ENCODE assay signal across 1 cellular context in the genomic region with DNA sequence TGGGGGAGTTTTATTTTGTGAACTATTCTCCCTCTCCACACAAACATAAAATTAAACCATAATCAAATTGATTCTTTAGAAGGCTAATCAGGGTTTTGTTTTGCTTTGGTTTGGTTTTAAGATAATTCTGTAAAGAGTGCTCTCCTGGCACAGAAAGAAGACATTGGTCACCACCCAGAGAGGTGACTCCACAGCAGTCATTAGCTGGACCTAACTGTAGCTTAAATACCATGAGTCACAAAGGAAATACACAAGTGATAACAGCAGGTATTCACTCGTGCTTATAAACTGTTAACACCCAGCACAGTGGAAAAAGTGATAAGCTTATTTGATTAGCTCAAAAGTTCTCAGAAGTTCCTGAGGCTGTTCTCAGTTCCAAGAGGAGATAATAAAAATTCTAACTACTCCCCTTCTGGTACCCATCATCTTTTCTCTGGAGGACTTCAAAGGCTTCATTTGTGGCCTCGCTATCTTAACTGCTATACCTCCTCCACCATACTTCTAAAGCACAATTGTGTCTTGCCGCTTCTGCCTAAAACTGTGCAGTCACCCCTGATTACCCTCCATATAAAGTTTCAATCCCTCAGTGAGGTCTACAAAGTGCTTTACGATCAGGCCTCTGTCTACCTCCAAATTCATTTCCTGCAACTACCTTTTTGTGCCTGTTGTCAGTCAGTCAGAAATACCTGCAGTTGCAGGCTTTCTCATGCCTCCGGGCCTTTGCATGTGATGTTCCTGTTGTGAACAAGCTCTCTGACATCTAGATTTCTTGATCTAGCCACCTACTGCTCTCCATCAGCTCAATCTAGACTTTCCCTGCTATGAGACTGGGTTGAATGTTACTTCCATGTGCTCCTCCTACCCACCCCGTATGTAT.
A peak's percentile ranks its signal among the peaks of the same experiment; 100 is the strongest.
TF ChIP-seq lines count a peak whose summit lies in the region.

No MANE protein-coding gene starts in this region.

TF ChIP-seq in K562, 482 proteins besides CTCF, POLR2A, EP300 and RAD21 (continued from another document):
- TF ChIP-seq TAF1 (IDR thresholded peaks at IDR 0.05; ENCODE audit: control insufficient read depth, extremely low read depth, insufficient read depth, low read length, severe bottlenecking), result no peak
- TF ChIP-seq NFIC (IDR thresholded peaks at IDR 0.05), result peak; percentile 54
- TF ChIP-seq, protein P1, sequence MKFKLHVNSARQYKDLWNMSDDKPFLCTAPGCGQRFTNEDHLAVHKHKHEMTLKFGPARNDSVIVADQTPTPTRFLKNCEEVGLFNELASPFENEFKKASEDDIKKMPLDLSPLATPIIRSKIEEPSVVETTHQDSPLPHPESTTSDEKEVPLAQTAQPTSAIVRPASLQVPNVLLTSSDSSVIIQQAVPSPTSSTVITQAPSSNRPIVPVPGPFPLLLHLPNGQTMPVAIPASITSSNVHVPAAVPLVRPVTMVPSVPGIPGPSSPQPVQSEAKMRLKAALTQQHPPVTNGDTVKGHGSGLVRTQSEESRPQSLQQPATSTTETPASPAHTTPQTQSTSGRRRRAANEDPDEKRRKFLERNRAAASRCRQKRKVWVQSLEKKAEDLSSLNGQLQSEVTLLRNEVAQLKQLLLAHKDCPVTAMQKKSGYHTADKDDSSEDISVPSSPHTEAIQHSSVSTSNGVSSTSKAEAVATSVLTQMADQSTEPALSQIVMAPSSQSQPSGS (CRISPR knock-in tag; IDR thresholded peaks at IDR 0.05), result no peak
- no peak for TF ChIP-seq KDM2B (CRISPR knock-in tag; IDR thresholded peaks at IDR 0.05)
- TF ChIP-seq, protein P2, sequence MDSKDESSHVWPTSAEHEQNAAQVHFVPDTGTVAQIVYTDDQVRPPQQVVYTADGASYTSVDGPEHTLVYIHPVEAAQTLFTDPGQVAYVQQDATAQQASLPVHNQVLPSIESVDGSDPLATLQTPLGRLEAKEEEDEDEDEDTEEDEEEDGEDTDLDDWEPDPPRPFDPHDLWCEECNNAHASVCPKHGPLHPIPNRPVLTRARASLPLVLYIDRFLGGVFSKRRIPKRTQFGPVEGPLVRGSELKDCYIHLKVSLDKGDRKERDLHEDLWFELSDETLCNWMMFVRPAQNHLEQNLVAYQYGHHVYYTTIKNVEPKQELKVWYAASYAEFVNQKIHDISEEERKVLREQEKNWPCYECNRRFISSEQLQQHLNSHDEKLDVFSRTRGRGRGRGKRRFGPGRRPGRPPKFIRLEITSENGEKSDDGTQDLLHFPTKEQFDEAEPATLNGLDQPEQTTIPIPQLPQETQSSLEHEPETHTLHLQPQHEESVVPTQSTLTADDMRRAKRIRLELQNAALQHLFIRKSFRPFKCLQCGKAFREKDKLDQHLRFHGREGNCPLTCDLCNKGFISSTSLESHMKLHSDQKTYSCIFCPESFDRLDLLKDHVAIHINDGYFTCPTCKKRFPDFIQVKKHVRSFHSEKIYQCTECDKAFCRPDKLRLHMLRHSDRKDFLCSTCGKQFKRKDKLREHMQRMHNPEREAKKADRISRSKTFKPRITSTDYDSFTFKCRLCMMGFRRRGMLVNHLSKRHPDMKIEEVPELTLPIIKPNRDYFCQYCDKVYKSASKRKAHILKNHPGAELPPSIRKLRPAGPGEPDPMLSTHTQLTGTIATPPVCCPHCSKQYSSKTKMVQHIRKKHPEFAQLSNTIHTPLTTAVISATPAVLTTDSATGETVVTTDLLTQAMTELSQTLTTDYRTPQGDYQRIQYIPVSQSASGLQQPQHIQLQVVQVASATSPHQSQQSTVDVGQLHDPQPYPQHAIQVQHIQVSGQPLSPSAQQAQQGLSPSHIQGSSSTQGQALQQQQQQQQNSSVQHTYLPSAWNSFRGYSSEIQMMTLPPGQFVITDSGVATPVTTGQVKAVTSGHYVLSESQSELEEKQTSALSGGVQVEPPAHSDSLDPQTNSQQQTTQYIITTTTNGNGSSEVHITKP (IDR thresholded peaks at IDR 0.05; ENCODE audit: partially characterized antibody), result peak; percentile 70
- no peak for TF ChIP-seq ELK3 (CRISPR knock-in tag; IDR thresholded peaks at IDR 0.05)
- TF ChIP-seq MECOM (CRISPR knock-in tag; IDR thresholded peaks at IDR 0.05), result peak; percentile 65; the same call in 1 of the 2 replicates
- no peak for TF ChIP-seq ZNF655 (CRISPR knock-in tag; IDR thresholded peaks at IDR 0.05)
- no peak for TF ChIP-seq KAT2B (IDR thresholded peaks at IDR 0.05; ENCODE audit: low read depth, low read length)
- no peak for TF ChIP-seq KHSRP (IDR thresholded peaks at IDR 0.05)
- TF ChIP-seq MTF1 (CRISPR knock-in tag; IDR thresholded peaks at IDR 0.05; ENCODE audit: borderline replicate concordance), result no peak
- TF ChIP-seq ATF7 (IDR thresholded peaks at IDR 0.05), result peak; percentile 58; the same call in 1 of the 2 replicates
- TF ChIP-seq FOXJ3 (CRISPR knock-in tag; IDR thresholded peaks at IDR 0.05), result no peak
- TF ChIP-seq ZNF778 (CRISPR knock-in tag; IDR thresholded peaks at IDR 0.05), result no peak
- TF ChIP-seq SMARCA5 (IDR thresholded peaks at IDR 0.05), result peak; percentile 69; the same call in 1 of the 2 replicates
- TF ChIP-seq, protein P3, sequence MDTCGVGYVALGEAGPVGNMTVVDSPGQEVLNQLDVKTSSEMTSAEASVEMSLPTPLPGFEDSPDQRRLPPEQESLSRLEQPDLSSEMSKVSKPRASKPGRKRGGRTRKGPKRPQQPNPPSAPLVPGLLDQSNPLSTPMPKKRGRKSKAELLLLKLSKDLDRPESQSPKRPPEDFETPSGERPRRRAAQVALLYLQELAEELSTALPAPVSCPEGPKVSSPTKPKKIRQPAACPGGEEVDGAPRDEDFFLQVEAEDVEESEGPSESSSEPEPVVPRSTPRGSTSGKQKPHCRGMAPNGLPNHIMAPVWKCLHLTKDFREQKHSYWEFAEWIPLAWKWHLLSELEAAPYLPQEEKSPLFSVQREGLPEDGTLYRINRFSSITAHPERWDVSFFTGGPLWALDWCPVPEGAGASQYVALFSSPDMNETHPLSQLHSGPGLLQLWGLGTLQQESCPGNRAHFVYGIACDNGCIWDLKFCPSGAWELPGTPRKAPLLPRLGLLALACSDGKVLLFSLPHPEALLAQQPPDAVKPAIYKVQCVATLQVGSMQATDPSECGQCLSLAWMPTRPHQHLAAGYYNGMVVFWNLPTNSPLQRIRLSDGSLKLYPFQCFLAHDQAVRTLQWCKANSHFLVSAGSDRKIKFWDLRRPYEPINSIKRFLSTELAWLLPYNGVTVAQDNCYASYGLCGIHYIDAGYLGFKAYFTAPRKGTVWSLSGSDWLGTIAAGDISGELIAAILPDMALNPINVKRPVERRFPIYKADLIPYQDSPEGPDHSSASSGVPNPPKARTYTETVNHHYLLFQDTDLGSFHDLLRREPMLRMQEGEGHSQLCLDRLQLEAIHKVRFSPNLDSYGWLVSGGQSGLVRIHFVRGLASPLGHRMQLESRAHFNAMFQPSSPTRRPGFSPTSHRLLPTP (IDR thresholded peaks at IDR 0.05; ENCODE audit: borderline replicate concordance, extremely low read depth, insufficient read length), result no peak
- TF ChIP-seq SAFB2 (IDR thresholded peaks at IDR 0.05; ENCODE audit: borderline replicate concordance, low read depth, low read length, severe bottlenecking), result no peak
- TF ChIP-seq ZNF384 (IDR thresholded peaks at IDR 0.05; ENCODE audit: low read depth, low read length), result no peak
- TF ChIP-seq ZNF551 (CRISPR knock-in tag; IDR thresholded peaks at IDR 0.05), result no peak
TF ChIP-seq in K562: peak in this region for 83.
